5 cellular contexts compared by ENCODE assay signal in genomic region chr14:93663317-93663716, GRCh38.
"Had no signal": no experiment of that assay in that cellular context is flagged by ENCODE, and none has a peak within 500 bp of the region (broad histone marks: within the 10 kb centered on the region; RNA-seq: fewer than 3 reads in every experiment).

No MANE protein-coding gene starts in this region.

- ATAC-seq: GM23338, K562 had no signal

- H3K4me3 Mint-ChIP-seq: GM23338, H9 had no signal

- H3K4me3 ChIP-seq: GM23338, K562 had no signal

- DNase-seq: H9, HCEC 1CT, IMR-90 had no signal

- H3K27ac Mint-ChIP-seq: GM23338, H9 had no signal

- H3K4me1 Mint-ChIP-seq: GM23338, H9 had no signal
